In the genomic region with DNA sequence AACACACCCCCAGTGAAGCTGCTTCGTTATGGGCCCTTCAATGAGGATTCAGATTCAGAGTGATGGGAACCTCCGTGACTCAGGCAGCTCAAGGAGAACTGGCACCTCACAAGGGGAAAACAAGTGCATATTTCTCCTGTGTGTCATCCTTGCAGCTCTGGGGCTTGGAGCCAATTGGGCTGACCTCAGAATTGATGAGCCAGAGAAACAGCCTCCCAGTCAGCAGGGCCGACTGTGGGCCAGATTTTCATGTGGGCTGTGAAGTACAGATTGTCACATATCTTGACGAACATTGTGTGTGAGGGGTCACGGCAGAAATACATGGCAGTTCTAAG, we compare ENCODE assay signal across 9 cellular contexts.
DNase-seq lines count a peak whose midpoint lies in the region; ATAC-seq and TF ChIP-seq lines count a peak whose summit lies in the region.
"Had no signal": no experiment of that assay in that cellular context is flagged by ENCODE, and none has a peak within 500 bp of the region (broad histone marks: within the 10 kb centered on the region; RNA-seq: fewer than 3 reads in every experiment).

No MANE protein-coding gene starts in this region.

- H3K27me3 ChIP-seq in body of pancreas = no peaks in the 10 kb centered on the region
- H3K27me3 ChIP-seq in thoracic aorta (replicated peaks; ENCODE audit: insufficient read depth) = no peaks in the 10 kb centered on the region

- H3K4me3 ChIP-seq in body of pancreas = no peak overlapping the region
- no peak overlapping the region for H3K4me3 ChIP-seq in thoracic aorta

- in situ Hi-C loops in KBM-7 (cut with MboI; ENCODE audit: low pct_unique_long_range_greater_than_20kb, low sequenced_read_pairs) = no loop called here

- H3K4me1 ChIP-seq in body of pancreas = peaks cover 9% of the 10 kb centered on the region
- H3K4me1 ChIP-seq in thoracic aorta (ENCODE audit: control insufficient read depth in 1 of 2, low read depth in 2 of 2) = peaks cover 14 to 50% of the 10 kb centered on the region in 2 donors

- no peak for TF ChIP-seq POLR2A in body of pancreas (IDR thresholded peaks at IDR 0.05)

- DNase-seq in body of pancreas (peak; percentile 48 to 73 (median 64)), iris pigment epithelial cell (ENCODE audit: low read depth) (peak; percentile 99), thoracic aorta (ENCODE audit: low spot score) (peak; percentile 76), KBM-7 (no peak), NCI-H2107 (lab: John Stamatoyannopoulos, UW) (no peak), GF-D8 (lab: John Stamatoyannopoulos, UW) (no peak)
- DNase-seq: NCI-H345 had no signal

- H3K27ac ChIP-seq in body of pancreas (peak overlapping the region in 1 of 4 donors; percentile 44), thoracic aorta (peak overlapping the region; percentile 13 to 31)

- intact Hi-C loops in body of pancreas (cut with DNase I) = no loop called here

- peak; percentile 8 for ATAC-seq in HG02885 (IDR thresholded peaks at IDR 0.05; ENCODE audit: poor library complexity, unreplicated experiment)
- ATAC-seq in body of pancreas = peak; percentile 76
- peak; percentile 95 for ATAC-seq in thoracic aorta (ENCODE audit: insufficient number of reproducible peaks, low FRiP score, low read depth)
- no peak for ATAC-seq in HG02623 (IDR thresholded peaks at IDR 0.05; ENCODE audit: unreplicated experiment)

- H3K36me3 ChIP-seq in body of pancreas (replicated peaks in 1 of 2; ENCODE audit: insufficient read depth in 1 of 2, low read depth in 2 of 2) = no peaks in the 10 kb centered on the region
- H3K36me3 ChIP-seq in thoracic aorta = no peaks in the 10 kb centered on the region

- WGBS in body of pancreas, 2 donors = 50 to 59% methylated on average over 5 of the region's 5 CpGs

- no peaks in the 10 kb centered on the region for H3K9me3 ChIP-seq in body of pancreas
- no peaks in the 10 kb centered on the region for H3K9me3 ChIP-seq in thoracic aorta

- TF ChIP-seq CTCF in body of pancreas (IDR thresholded peaks at IDR 0.05) (no peak), thoracic aorta (IDR thresholded peaks at IDR 0.05) (no peak)

Comparison
In these comparisons a context has a peak if more than half of its experiments do, and no peak if none do; other contexts are left out.
1. DNase-seq: peak in body of pancreas (4 of 4), iris pigment epithelial cell (single experiment) and thoracic aorta (single experiment); none in KBM-7 (single experiment), NCI-H2107 (single experiment) and GF-D8 (single experiment).